ENCODE assay signal across 23 cellular contexts in the genomic region with DNA sequence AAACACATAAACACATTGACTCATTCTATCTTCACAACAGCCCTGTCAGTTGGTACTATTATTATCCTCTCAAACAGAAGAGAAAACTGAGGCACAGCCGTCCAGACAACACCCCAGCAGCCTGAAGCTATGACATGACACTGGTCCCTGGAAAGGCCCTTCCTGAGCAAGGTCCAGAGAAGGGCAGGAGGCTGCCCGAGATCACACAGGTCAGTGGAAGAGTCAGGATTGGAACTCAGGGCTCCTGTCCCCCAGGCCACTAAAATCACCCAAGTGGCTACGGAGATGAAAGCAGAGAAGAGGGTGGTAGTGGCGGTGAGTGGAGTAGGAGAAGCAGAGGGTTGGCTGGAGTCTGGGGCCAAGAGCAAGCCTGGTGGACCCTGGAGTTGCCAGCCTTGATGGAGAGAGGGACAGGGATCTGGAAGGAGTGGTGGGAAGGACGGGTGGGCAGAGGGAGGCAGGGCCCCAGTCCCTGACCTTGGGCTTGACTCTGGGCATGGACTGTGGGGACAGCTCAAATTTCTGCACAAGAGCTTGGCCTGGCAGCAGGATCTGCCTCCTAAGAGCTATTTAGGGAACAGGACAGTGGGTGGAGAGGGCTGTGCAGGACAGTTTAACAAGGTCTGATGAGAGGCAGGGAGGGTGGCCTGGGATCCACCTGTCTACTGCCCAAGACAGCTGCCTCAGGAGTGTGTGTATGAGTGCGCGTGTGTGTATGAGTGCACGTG. TPM values are rescaled to one million over a fixed set of nuclear protein-coding genes. Genes with fewer than 3 reads are reported as not detected.
A peak's percentile ranks its signal among the peaks of the same experiment; 100 is the strongest.
DNase-seq lines count a peak whose midpoint lies in the region; ATAC-seq, FAIRE-seq and TF ChIP-seq lines count a peak whose summit lies in the region.
"Had no signal": no experiment of that assay in that cellular context is flagged by ENCODE, and none has a peak within 500 bp of the region (broad histone marks: within the 10 kb centered on the region; RNA-seq: fewer than 3 reads in every experiment).

No MANE protein-coding gene starts in this region.

- H2AFZ ChIP-seq in HepG2 (ENCODE audit: low read length), result no peak overlapping the region
- H2AFZ ChIP-seq in neuronal stem cell (ENCODE audit: low read length), result no peak overlapping the region

- no peak overlapping the region for H3K9ac ChIP-seq in HepG2 (ENCODE audit: insufficient read depth, low read depth, low read length)
- H3K9ac ChIP-seq in neuronal stem cell (ENCODE audit: low read depth, low read length, poor library complexity), result no peak overlapping the region

- no peak for FAIRE-seq in HepG2 (lab: Jason Lieb, UNC)
- FAIRE-seq: GM19239 had no signal

- CTCF ChIA-PET in HepG2 (lab: Yijun Ruan, JAX; ENCODE audit: low intra/inter-chr PET ratio, low total read pairs), result no interaction called here

- 95% methylated on average over 8 of the region's 8 CpGs for WGBS in HepG2 (ENCODE audit: low lambda C conversion rate)
- 87% methylated on average over 5 of the region's 8 CpGs for WGBS in right lobe of liver (ENCODE audit: insufficient coverage, low coverage, low lambda C conversion rate, missing lambda C conversion rate)
- WGBS in neuronal stem cell (ENCODE audit: extremely low coverage in 2 of 2, insufficient read length in 2 of 2, insufficient replicate concordance in 1 of 2), 2 donors, result no CpG with 5 or more reads among the region's 8 CpGs

- no peak overlapping the region for H4K8ac ChIP-seq in neuronal stem cell (ENCODE audit: low read depth, low read length)

- intact Hi-C loops in HepG2 (cut with micrococcal nuclease; ENCODE audit: unreplicated experiment) (no loop called here), right lobe of liver (cut with DNase I) (no loop called here)

- POLR2A ChIA-PET in HepG2 (lab: Yijun Ruan, JAX), result no interaction called here

- DNase-seq in HepG2 (ENCODE audit: low spot score) (no peak), right lobe of liver (no peak), right atrium auricular region (ENCODE audit: low spot score) (no peak), neuronal stem cell (ENCODE audit: low spot score) (no peak), NCI-H2081 treated with DMSO at 0.1 percent for 48 hours (lab: John Stamatoyannopoulos, UW) (no peak)
- no peak for DNase-seq in activated naive CD4-positive, alpha-beta T cell treated with anti-CD3 and anti-CD28 coated beads, Interleukin-2, amount 50 U/mL, for 16 hours
- DNase-seq: 8988T; BE2C; Calu3; CD4-positive, alpha-beta memory T cell; DMS53; H7; IMR-90; Kasumi-1; NCI-H187 treated with DMSO at 0.1 percent for 48 hours; NCI-H2171; NCI-H446; NCI-H748 treated with DMSO at 0.1 percent for 48 hours; OCI-M1; RPMI8226 had no signal

- no peak overlapping the region for H3K14ac ChIP-seq in neuronal stem cell (ENCODE audit: low read length)

- no peak overlapping the region for H2BK5ac ChIP-seq in neuronal stem cell (ENCODE audit: low read length)

- TF ChIP-seq EP300 in HepG2 (IDR thresholded peaks at IDR 0.05; ENCODE audit: low read depth in 2 of 2, low read length in 2 of 2) (no peak), HepG2 (CRISPR knock-in tag; IDR thresholded peaks at IDR 0.05; ENCODE audit: borderline replicate concordance) (no peak)

- H3K27ac ChIP-seq in HepG2 (ENCODE audit: extremely low read length, insufficient read depth, low read length) (no peak overlapping the region), right lobe of liver (no peak overlapping the region), right atrium auricular region (peak overlapping the region; percentile 82 to 89), neuronal stem cell (replicated peaks; ENCODE audit: low read length) (no peak overlapping the region)

- ATAC-seq in HepG2 (no peak), right lobe of liver (no peak), GM18519 (IDR thresholded peaks at IDR 0.05; ENCODE audit: low FRiP score, unreplicated experiment) (no peak), GM19351 (IDR thresholded peaks at IDR 0.05; ENCODE audit: unreplicated experiment) (no peak)

- H3K4me2 ChIP-seq in HepG2 (ENCODE audit: low read depth, low read length) (no peak overlapping the region), neuronal stem cell (ENCODE audit: insufficient read depth, low read length, poor library complexity, severe bottlenecking) (no peak overlapping the region)

- no peak for TF ChIP-seq CTCF in HepG2 (CRISPR knock-in tag; IDR thresholded peaks at IDR 0.05)
- TF ChIP-seq CTCF in right lobe of liver (IDR thresholded peaks at IDR 0.05), result no peak
- no peak for TF ChIP-seq CTCF in right atrium auricular region (IDR thresholded peaks at IDR 0.05)

- H3K4me1 ChIP-seq in HepG2 (ENCODE audit: insufficient read depth, low read length) (peaks cover 41% of the 10 kb centered on the region), right lobe of liver (no peaks in the 10 kb centered on the region), right atrium auricular region (peaks cover 0 to 44% of the 10 kb centered on the region in 2 donors), neuronal stem cell (ENCODE audit: control insufficient read depth in 2 of 2, insufficient read depth in 1 of 2, low read depth in 1 of 2, low read length in 2 of 2) (peaks cover 0 to 4% of the 10 kb centered on the region in 2 donors)
- H3K4me1 ChIP-seq: BE2C had no signal

- no peak overlapping the region for H4K91ac ChIP-seq in neuronal stem cell (ENCODE audit: low read depth, low read length, poor library complexity)

- TF ChIP-seq RAD21 in HepG2 (CRISPR knock-in tag; IDR thresholded peaks at IDR 0.05), result no peak

- H2AK5ac ChIP-seq in neuronal stem cell (ENCODE audit: low read depth, low read length), result peak overlapping the region; percentile 1

- TF ChIP-seq POLR2A in HepG2 (IDR thresholded peaks at IDR 0.05; ENCODE audit: insufficient read depth in 1 of 2, low read depth in 2 of 2, low read length in 2 of 2) (no peak), right lobe of liver (IDR thresholded peaks at IDR 0.05) (no peak)

- H3K79me1 ChIP-seq in neuronal stem cell (ENCODE audit: low read depth, low read length), result no peaks in the 10 kb centered on the region

- no peaks in the 10 kb centered on the region for H3K27me3 ChIP-seq in HepG2 (ENCODE audit: control insufficient read depth in 1 of 2, insufficient read depth in 2 of 2, low read length in 2 of 2)
- no peaks in the 10 kb centered on the region for H3K27me3 ChIP-seq in right lobe of liver
- H3K27me3 ChIP-seq in right atrium auricular region, result no peaks in the 10 kb centered on the region
- no peaks in the 10 kb centered on the region for H3K27me3 ChIP-seq in neuronal stem cell (ENCODE audit: control insufficient read depth in 3 of 3, insufficient read depth in 3 of 3, low read depth in 1 of 3, low read length in 3 of 3)
- H3K27me3 ChIP-seq: BE2C had no signal

- H3K4me3 ChIP-seq in HepG2 (replicated peaks in 1 of 3; ENCODE audit: insufficient read depth in 1 of 3, low read depth in 2 of 3, low read length in 3 of 3) (no peak overlapping the region), right lobe of liver (no peak overlapping the region), right atrium auricular region (no peak overlapping the region), neuronal stem cell (ENCODE audit: low read length in 2 of 2) (no peak overlapping the region)

- H3K9me3 ChIP-seq in HepG2 (ENCODE audit: low read length), result no peaks in the 10 kb centered on the region
- no peaks in the 10 kb centered on the region for H3K9me3 ChIP-seq in right lobe of liver
- no peaks in the 10 kb centered on the region for H3K9me3 ChIP-seq in right atrium auricular region
- H3K9me3 ChIP-seq in neuronal stem cell (replicated peaks in 1 of 2; ENCODE audit: control insufficient read depth in 2 of 2, insufficient read depth in 1 of 2, low read depth in 1 of 2, low read length in 2 of 2), result no peaks in the 10 kb centered on the region
- H3K9me3 ChIP-seq: BE2C had no signal

- H2BK15ac ChIP-seq in neuronal stem cell (ENCODE audit: low read length), result no peak overlapping the region

- no peak overlapping the region for H3K18ac ChIP-seq in neuronal stem cell (ENCODE audit: low read length)

- peak overlapping the region; percentile 18 for H2BK120ac ChIP-seq in neuronal stem cell (ENCODE audit: low read depth, low read length)

- 0 out of 2 replicates have a peak, but pooled peaks cover under 1% of the 10 kb centered on the region for H4K20me1 ChIP-seq in HepG2 (ENCODE audit: insufficient read depth, low read length)

- no TSS peak for BruUV-seq in HepG2 (replicated peaks; lab: Mats Ljungman, UMichigan)

- H2BK12ac ChIP-seq in neuronal stem cell (ENCODE audit: low read length), result no peak overlapping the region

- H3K36me3 ChIP-seq in HepG2 (replicated peaks in 1 of 2; ENCODE audit: control insufficient read depth in 1 of 2, insufficient read depth in 2 of 2, low read length in 2 of 2) (peaks cover 3 to 13% of the 10 kb centered on the region in 2 experiments; a peak in 3 of 5 replicates), right lobe of liver (no peaks in the 10 kb centered on the region), right atrium auricular region (peaks cover 34% of the 10 kb centered on the region), neuronal stem cell (replicated peaks in 1 of 2; ENCODE audit: control insufficient read depth in 2 of 2, insufficient read depth in 2 of 2, low read length in 2 of 2) (no peaks in the 10 kb centered on the region)
- H3K36me3 ChIP-seq: BE2C had no signal

- H3K4ac ChIP-seq in neuronal stem cell (ENCODE audit: low read length), result no peak overlapping the region

- in situ Hi-C loops in HepG2 (cut with HindIII; ENCODE audit: extremely low pct_ligation_motif_present, low pct_unique_long_range_greater_than_20kb), result no loop called here

- no peaks in the 10 kb centered on the region for H3K79me2 ChIP-seq in HepG2 (ENCODE audit: insufficient read depth, low read length)

- no peak overlapping the region for H3K23ac ChIP-seq in neuronal stem cell (ENCODE audit: low read depth, low read length, poor library complexity)

RNA-seq across cellular contexts. Expression of a gene that starts 15.8 kb away (rescaled TPM):
- total RNA-seq in HepG2 (2016; rRNA removed; fragmentation: Illumina TruSeq; extraction: Trizol) (15.3 and 16.5 TPM in 2 replicates), right lobe of liver (under 1 TPM; 0.04 to 0.37 (median 0.13) TPM), right atrium auricular region (100 to 1,000 TPM in 1 of 2 donors, 10 to 100 TPM in 1; 98.7 to 241 TPM)
- 4.1 and 5.6 TPM in 2 replicates for total RNA-seq in HepG2 (2016; cell fraction: cytosol; rRNA removed; fragmentation: Illumina TruSeq; extraction: Trizol; ENCODE audit: low read depth)
- 13.4 and 15.6 TPM in 2 replicates for total RNA-seq in HepG2 (2016; cell fraction: insoluble cytoplasmic fraction; rRNA removed; fragmentation: Illumina TruSeq; extraction: Trizol)
- total RNA-seq in HepG2 (2016; cell fraction: membrane; rRNA removed; fragmentation: Illumina TruSeq; extraction: Trizol), result 13.7 and 13.8 TPM in 2 replicates
- 8.9 and 12.1 TPM in 2 replicates for total RNA-seq in HepG2 (2016; cell fraction: nucleus; rRNA removed; fragmentation: Illumina TruSeq; extraction: Trizol)
- polyA plus RNA-seq in HepG2 (2011; rRNA removed), result 5.8 and 7.9 TPM in 2 replicates
- 5.4 and 6.0 TPM in 2 replicates for polyA plus RNA-seq in HepG2 (2011; cell fraction: cytosol; rRNA removed)
- polyA plus RNA-seq in HepG2 (2011; cell fraction: nucleus; rRNA removed), result 11.3 and 13.5 TPM in 2 replicates
- polyA plus RNA-seq in HepG2 (2012), result 16.0 TPM in 2 replicates
- polyA plus RNA-seq in HepG2 (2016; cell fraction: cytosol; fragmentation: Illumina TruSeq; extraction: Trizol; ENCODE audit: low read depth), result 2.4 TPM in 2 replicates
- 13.0 and 14.7 TPM in 2 replicates for polyA plus RNA-seq in HepG2 (2016; cell fraction: insoluble cytoplasmic fraction; fragmentation: Illumina TruSeq; extraction: Trizol; ENCODE audit: low read depth)
- 8.0 and 8.5 TPM in 2 replicates for polyA plus RNA-seq in HepG2 (2016; cell fraction: membrane; fragmentation: Illumina TruSeq; extraction: Trizol; ENCODE audit: low read depth)
- polyA plus RNA-seq in HepG2 (2016; cell fraction: nucleus; fragmentation: Illumina TruSeq; extraction: Trizol; ENCODE audit: insufficient read depth, low read depth), result 19.4 and 21.7 TPM in 2 replicates
- polyA minus RNA-seq in HepG2 (2011; rRNA and poly(A)+ RNA removed; ENCODE audit: low replicate concordance), result 0.14 and 8.4 TPM in 2 replicates
- polyA minus RNA-seq in HepG2 (2011; cell fraction: cytosol; rRNA and poly(A)+ RNA removed), result 3.6 and 4.5 TPM in 2 replicates
- polyA minus RNA-seq in HepG2 (2011; cell fraction: nucleus; rRNA and poly(A)+ RNA removed), result 10.2 and 12.6 TPM in 2 replicates
- polyA plus RNA-seq in neuronal stem cell (2013, experiment 1 of 2), result 0.18 TPM
- polyA plus RNA-seq in neuronal stem cell (2013, experiment 2 of 2), result 0.10 TPM
- total RNA-seq: CD4-positive, alpha-beta memory T cell; IMR-90 had no signal
- polyA plus RNA-seq: CD4-positive, alpha-beta memory T cell had no signal

RNA-seq across cellular contexts. Expression of a gene that starts 46.8 kb away (rescaled TPM):
- 2.1 and 4.4 TPM in 2 replicates for total RNA-seq in HepG2 (2016; rRNA removed; fragmentation: Illumina TruSeq; extraction: Trizol)
- 0.91 and 1.6 TPM in 2 replicates for total RNA-seq in HepG2 (2016; cell fraction: cytosol; rRNA removed; fragmentation: Illumina TruSeq; extraction: Trizol; ENCODE audit: low read depth)
- total RNA-seq in HepG2 (2016; cell fraction: insoluble cytoplasmic fraction; rRNA removed; fragmentation: Illumina TruSeq; extraction: Trizol), result 1.5 and 4.4 TPM in 2 replicates
- 3.0 and 3.1 TPM in 2 replicates for total RNA-seq in HepG2 (2016; cell fraction: membrane; rRNA removed; fragmentation: Illumina TruSeq; extraction: Trizol)
- total RNA-seq in HepG2 (2016; cell fraction: nucleus; rRNA removed; fragmentation: Illumina TruSeq; extraction: Trizol), result 4.5 and 6.1 TPM in 2 replicates
- polyA plus RNA-seq in HepG2 (2011; rRNA removed), result 10.2 and 13.3 TPM in 2 replicates
- 5.9 and 6.0 TPM in 2 replicates for polyA plus RNA-seq in HepG2 (2011; cell fraction: cytosol; rRNA removed)
- 13.5 and 13.6 TPM in 2 replicates for polyA plus RNA-seq in HepG2 (2011; cell fraction: nucleus; rRNA removed)
- 11.8 and 14.1 TPM in 2 replicates for polyA plus RNA-seq in HepG2 (2012)
- polyA plus RNA-seq in HepG2 (2016; cell fraction: cytosol; fragmentation: Illumina TruSeq; extraction: Trizol; ENCODE audit: low read depth), result 1.7 and 2.0 TPM in 2 replicates
- 2.8 and 3.9 TPM in 2 replicates for polyA plus RNA-seq in HepG2 (2016; cell fraction: insoluble cytoplasmic fraction; fragmentation: Illumina TruSeq; extraction: Trizol; ENCODE audit: low read depth)
- polyA plus RNA-seq in HepG2 (2016; cell fraction: membrane; fragmentation: Illumina TruSeq; extraction: Trizol; ENCODE audit: low read depth), result 2.4 and 3.0 TPM in 2 replicates
- 13.6 and 13.9 TPM in 2 replicates for polyA plus RNA-seq in HepG2 (2016; cell fraction: nucleus; fragmentation: Illumina TruSeq; extraction: Trizol; ENCODE audit: insufficient read depth, low read depth)
- 2.7 and 12.2 TPM in 2 replicates for polyA minus RNA-seq in HepG2 (2011; rRNA and poly(A)+ RNA removed; ENCODE audit: low replicate concordance)
- polyA minus RNA-seq in HepG2 (2011; cell fraction: cytosol; rRNA and poly(A)+ RNA removed), result 4.0 and 5.3 TPM in 2 replicates
- 4.2 and 4.5 TPM in 2 replicates for polyA minus RNA-seq in HepG2 (2011; cell fraction: nucleus; rRNA and poly(A)+ RNA removed)
- 1 to 10 TPM; 1.8 to 4.5 (median 2.8) TPM for total RNA-seq in right lobe of liver
- under 1 TPM; 0.15 to 0.24 TPM for total RNA-seq in right atrium auricular region
- polyA plus RNA-seq in neuronal stem cell (2013, experiment 1 of 2), result 0.03 TPM
- polyA plus RNA-seq in neuronal stem cell (2013, experiment 2 of 2), result 0.03 TPM
- total RNA-seq: CD4-positive, alpha-beta memory T cell; IMR-90 had no signal
- polyA plus RNA-seq: CD4-positive, alpha-beta memory T cell; IMR-90 had no signal

Comparison
In these comparisons a context has a peak if more than half of its experiments do, and no peak if none do; other contexts are left out.
1. H3K27ac ChIP-seq: peak in right atrium auricular region (2 of 2); none in HepG2 (single experiment), right lobe of liver (0 of 3) and neuronal stem cell (single experiment).